Comparison of ENCODE assay signal across 28 cellular contexts in the genomic region with DNA sequence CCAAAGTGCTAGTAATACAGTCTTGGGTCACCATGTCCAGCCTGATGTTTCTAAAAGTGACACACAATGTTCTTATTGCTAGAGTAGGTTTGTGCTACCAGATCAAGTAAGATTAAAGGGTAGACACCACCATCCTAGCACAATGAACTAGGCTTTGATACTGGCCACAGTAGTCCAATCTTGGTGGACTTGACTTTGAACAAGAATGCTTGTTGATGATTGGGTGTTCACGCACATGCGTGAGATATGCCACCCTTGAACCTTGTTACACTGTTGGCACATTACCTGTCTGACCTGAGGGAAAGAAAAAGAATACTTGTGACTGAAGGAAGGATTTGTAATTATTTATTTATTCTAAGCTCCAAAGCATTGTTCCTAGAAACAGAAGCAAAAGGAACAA.
"Had no signal": no experiment of that assay in that cellular context is flagged by ENCODE, and none has a peak within 500 bp of the region (broad histone marks: within the 10 kb centered on the region; RNA-seq: fewer than 3 reads in every experiment).

No MANE protein-coding gene starts in this region.

- H3K27me3 ChIP-seq: colonic mucosa, foreskin keratinocyte, gastroesophageal sphincter, heart left ventricle, hepatocyte, neural progenitor cell, sigmoid colon, spleen, testis, tibial artery had no signal

- H3K9ac ChIP-seq: neural progenitor cell had no signal

- H3K4me1 Mint-ChIP-seq: nephron, neural progenitor cell had no signal

- H3K4me3 ChIP-seq: colonic mucosa, gastroesophageal sphincter, heart left ventricle, hepatocyte, lower lobe of right lung, neural progenitor cell, prostate gland, sigmoid colon, spleen, testis, tibial artery had no signal

- H3K27ac Mint-ChIP-seq: dendritic cell treated with granulocyte-macrophage colony-stimulating factor and Interleukin-4, amounts not matched to agents 40 ng/mL and 50 ng/mL, for 4 days; endodermal cell; nephron; neural progenitor cell; stimulated activated memory B cell treated with anti-CD40 and anti-IgM and Interleukin-4, amounts not matched to agents 10 μg/mL and 1 μg/mL and 100 μg/mL, for 72 hours; type B pancreatic cell had no signal

- H3K27ac ChIP-seq: colonic mucosa, epithelial cell of prostate, foreskin keratinocyte, gastroesophageal sphincter, heart left ventricle, hepatocyte, lower lobe of right lung, neural progenitor cell, prostate gland, sigmoid colon, spleen, testis, tibial artery had no signal

- H3K4me2 ChIP-seq: hepatocyte, neural progenitor cell had no signal

- H3K27me3 Mint-ChIP-seq: dendritic cell treated with granulocyte-macrophage colony-stimulating factor and Interleukin-4, amounts not matched to agents 40 ng/mL and 50 ng/mL, for 4 days; stimulated activated memory B cell treated with anti-CD40 and anti-IgM and Interleukin-4, amounts not matched to agents 10 μg/mL and 1 μg/mL and 100 μg/mL, for 72 hours; type B pancreatic cell had no signal

- H2AFZ ChIP-seq: hepatocyte, neural progenitor cell had no signal

- H3K9me3 ChIP-seq: colonic mucosa, gastroesophageal sphincter, heart left ventricle, lower lobe of right lung, prostate gland, sigmoid colon, spleen, testis, tibial artery had no signal

- H3K4me3 Mint-ChIP-seq: dendritic cell treated with granulocyte-macrophage colony-stimulating factor and Interleukin-4, amounts not matched to agents 40 ng/mL and 50 ng/mL, for 4 days; endodermal cell; nephron; neural progenitor cell; stimulated activated memory B cell treated with anti-CD40 and anti-IgM and Interleukin-4, amounts not matched to agents 10 μg/mL and 1 μg/mL and 100 μg/mL, for 72 hours; type B pancreatic cell had no signal

- H3K36me3 ChIP-seq: prostate gland had no signal

- ATAC-seq: esophagus mucosa; foreskin keratinocyte; gastroesophageal sphincter; heart left ventricle; left cardiac atrium; left ventricle myocardium superior; lower lobe of right lung; right cardiac atrium; stimulated activated memory B cell treated with anti-CD40 and anti-IgM and Interleukin-4, amounts not matched to agents 10 μg/mL and 1 μg/mL and 100 μg/mL, for 72 hours; stimulated activated naive CD8-positive, alpha-beta T cell treated with anti-CD3 and anti-CD28 coated beads, Interleukin-15, Interleukin-2, amounts not matched to agents 100 U/mL and 50 U/mL, for 24 hours had no signal

- H3K79me2 ChIP-seq: hepatocyte had no signal

- H3K4me1 ChIP-seq: colonic mucosa, foreskin keratinocyte, gastroesophageal sphincter, heart left ventricle, lower lobe of right lung, prostate gland, sigmoid colon, spleen, testis, tibial artery had no signal

- FAIRE-seq: islet of Langerhans had no signal

- H3K9me3 Mint-ChIP-seq: dendritic cell treated with granulocyte-macrophage colony-stimulating factor and Interleukin-4, amounts not matched to agents 40 ng/mL and 50 ng/mL, for 4 days; endodermal cell; nephron; neural progenitor cell; stimulated activated memory B cell treated with anti-CD40 and anti-IgM and Interleukin-4, amounts not matched to agents 10 μg/mL and 1 μg/mL and 100 μg/mL, for 72 hours; type B pancreatic cell had no signal

- DNase-seq: colonic mucosa; effector CD8-positive, alpha-beta T cell; endodermal cell; foreskin keratinocyte; heart left ventricle; left cardiac atrium; left ventricle myocardium superior; lower lobe of right lung; nucleus accumbens; right cardiac atrium; sigmoid colon; spleen; stimulated activated CD4-positive, alpha-beta T cell treated with anti-CD3 and anti-CD28 coated beads, Interleukin-4, amount 100 ng/mL, for 4 hours; stimulated activated naive CD8-positive, alpha-beta T cell treated with anti-CD3 and anti-CD28 coated beads, Interleukin-15, Interleukin-2, amounts not matched to agents 100 U/mL and 50 U/mL, for 24 hours; substantia nigra; testis; tibial artery had no signal
